8 cellular contexts compared by ENCODE assay signal in the genomic region with DNA sequence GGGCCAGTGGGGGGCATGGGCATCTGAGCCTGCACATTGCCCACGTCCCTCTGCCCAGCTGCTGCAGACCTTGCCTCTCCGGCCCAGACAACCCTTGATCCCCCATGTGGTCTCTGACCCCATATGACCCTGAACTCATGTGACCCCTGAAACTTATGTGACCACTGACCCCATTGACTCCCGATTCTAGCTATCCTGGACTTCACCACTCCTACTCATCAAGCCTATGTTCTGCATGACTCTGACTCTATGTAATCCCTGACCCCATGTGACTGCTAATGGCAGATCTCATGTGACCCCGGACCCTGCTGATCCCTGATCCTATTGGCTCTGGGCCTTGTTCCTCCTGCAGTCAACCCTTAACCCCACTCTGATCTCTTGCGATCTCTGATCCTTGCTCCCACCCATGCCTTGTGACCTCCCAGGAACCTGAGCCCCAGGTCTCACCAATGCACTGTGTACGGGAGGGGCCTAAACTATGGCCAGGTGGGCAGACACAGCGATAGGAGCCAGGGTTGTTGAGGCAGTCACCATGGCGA. TPM values are rescaled to one million over a fixed set of nuclear protein-coding genes. Genes with fewer than 3 reads are reported as not detected.
DNase-seq lines count a peak whose midpoint lies in the region; ATAC-seq, FAIRE-seq and TF ChIP-seq lines count a peak whose summit lies in the region.

No MANE protein-coding gene starts in this region.

- peaks cover 59% of the 10 kb centered on the region for H3K4me1 Mint-ChIP-seq in activated T-helper 1 cell treated with anti-CD3 and anti-CD28 coated beads, Interleukin-12 subunit alpha, Interleukin-12 subunit beta, Interleukin-2, Interleukin-4 antibody, amounts not matched to agents 30 ng/mL and 10 ng/mL and 1 ng/mL, durations not matched to agents 14 hours and 24 hours and 36 hours (ENCODE audit: low read depth)

- no peaks in the 10 kb centered on the region for H3K9me3 Mint-ChIP-seq in activated T-helper 1 cell treated with anti-CD3 and anti-CD28 coated beads, Interleukin-12 subunit alpha, Interleukin-12 subunit beta, Interleukin-2, Interleukin-4 antibody, amounts not matched to agents 30 ng/mL and 10 ng/mL and 1 ng/mL, durations not matched to agents 14 hours and 24 hours and 36 hours

- H3K36me3 ChIP-seq in Loucy (ENCODE audit: insufficient read depth, low read length), result no peaks in the 10 kb centered on the region
- H3K36me3 ChIP-seq in small intestine (ENCODE audit: control insufficient read depth in 2 of 2, insufficient read depth in 2 of 2, low read length in 2 of 2), result peaks cover 0 to under 1% of the 10 kb centered on the region in 2 donors

- TF ChIP-seq CTCF in Loucy (conservative IDR thresholded peaks at IDR 0.05; ENCODE audit: low read length), result no peak; the same call in 1 of the 2 replicates

- H3K4me3 ChIP-seq in Loucy (ENCODE audit: low read length, poor library complexity, severe bottlenecking), result no peak overlapping the region
- no peak overlapping the region for H3K4me3 ChIP-seq in small intestine (ENCODE audit: low read depth in 1 of 2, low read length in 2 of 2)

- H3K9me2 ChIP-seq in Loucy (replicated peaks; ENCODE audit: low read depth, low read length), result no peaks in the 10 kb centered on the region

- no peaks in the 10 kb centered on the region for H3F3A ChIP-seq in Loucy (ENCODE audit: low read depth)

- ATAC-seq in HG03039 (IDR thresholded peaks at IDR 0.05; ENCODE audit: unreplicated experiment), result no peak

- H2AFZ ChIP-seq in Loucy (ENCODE audit: low read length), result no peak overlapping the region

- FAIRE-seq in small intestine (lab: Jason Lieb, UNC), result no peak

- peak overlapping the region; percentile 17 for H3K9ac ChIP-seq in Loucy (ENCODE audit: low read depth, low read length, poor library complexity, severe bottlenecking)

- H3K4me2 ChIP-seq in Loucy (ENCODE audit: low read depth, low read length, poor library complexity, severe bottlenecking), result peak overlapping the region; percentile 59

- H3K27me3 Mint-ChIP-seq in activated T-helper 1 cell treated with anti-CD3 and anti-CD28 coated beads, Interleukin-12 subunit alpha, Interleukin-12 subunit beta, Interleukin-2, Interleukin-4 antibody, amounts not matched to agents 30 ng/mL and 10 ng/mL and 1 ng/mL, durations not matched to agents 14 hours and 24 hours and 36 hours (ENCODE audit: insufficient read depth), result no peaks in the 10 kb centered on the region

- H3K27ac Mint-ChIP-seq in activated T-helper 1 cell treated with anti-CD3 and anti-CD28 coated beads, Interleukin-12 subunit alpha, Interleukin-12 subunit beta, Interleukin-2, Interleukin-4 antibody, amounts not matched to agents 30 ng/mL and 10 ng/mL and 1 ng/mL, durations not matched to agents 14 hours and 24 hours and 36 hours, result peak overlapping the region; percentile 57

- no peaks in the 10 kb centered on the region for H3K79me2 ChIP-seq in Loucy (ENCODE audit: insufficient read depth, low read length)

- H3K27ac ChIP-seq in small intestine (ENCODE audit: low read depth in 1 of 2, low read length in 1 of 2), result no peak overlapping the region

- intact Hi-C loops in activated T-helper 1 cell treated with anti-CD3 and anti-CD28 coated beads, Interleukin-12 subunit alpha, Interleukin-12 subunit beta, Interleukin-2, Interleukin-4 antibody, amounts not matched to agents 30 ng/mL and 10 ng/mL and 1 ng/mL, durations not matched to agents 14 hours and 24 hours and 36 hours (cut with micrococcal nuclease), result no loop called here

- no peaks in the 10 kb centered on the region for H4K20me1 ChIP-seq in Loucy (ENCODE audit: insufficient read depth, low read length, poor library complexity, severe bottlenecking)

- H3K4me1 ChIP-seq in Loucy (ENCODE audit: insufficient read depth, low read length, poor library complexity, severe bottlenecking) (peaks cover 42% of the 10 kb centered on the region), small intestine (ENCODE audit: control insufficient read depth in 2 of 2, insufficient read depth in 1 of 2, low read depth in 1 of 2, low read length in 1 of 2) (no peaks in the 10 kb centered on the region)

- DNase-seq in activated CD8-positive, alpha-beta memory T cell treated with anti-CD3 and anti-CD28 coated beads for 24 hours, result peak; percentile 59
- DNase-seq in activated CD8-positive, alpha-beta memory T cell treated with anti-CD3 and anti-CD28 coated beads, Interleukin-2, amount 50 U/mL, for 48 hours, result no peak
- no peak for DNase-seq in activated T-helper 1 cell treated with anti-CD3 and anti-CD28 coated beads, Interleukin-12 subunit alpha, Interleukin-12 subunit beta, Interleukin-2, Interleukin-4 antibody, amounts not matched to agents 30 ng/mL and 10 ng/mL and 1 ng/mL, durations not matched to agents 14 hours and 24 hours and 36 hours (ENCODE audit: low spot score)
- DNase-seq in small intestine (peak; percentile 53), NCI-H1930 (lab: John Stamatoyannopoulos, UW) (no peak), NCI-H146 (lab: John Stamatoyannopoulos, UW) (no peak)

- peaks cover 28% of the 10 kb centered on the region for H3K36me3 Mint-ChIP-seq in activated T-helper 1 cell treated with anti-CD3 and anti-CD28 coated beads, Interleukin-12 subunit alpha, Interleukin-12 subunit beta, Interleukin-2, Interleukin-4 antibody, amounts not matched to agents 30 ng/mL and 10 ng/mL and 1 ng/mL, durations not matched to agents 14 hours and 24 hours and 36 hours (ENCODE audit: low read depth)

- no peaks in the 10 kb centered on the region for H3K27me3 ChIP-seq in Loucy (ENCODE audit: insufficient read depth, low read length, poor library complexity, severe bottlenecking)
- H3K27me3 ChIP-seq in small intestine (ENCODE audit: control insufficient read depth in 2 of 2, insufficient read depth in 2 of 2, low read length in 2 of 2), result no peaks in the 10 kb centered on the region

- WGBS in small intestine, 3 donors, result 39 to 71% (median 55%) methylated on average over 8 of the region's 8 CpGs

- H3K4me3 Mint-ChIP-seq in activated T-helper 1 cell treated with anti-CD3 and anti-CD28 coated beads, Interleukin-12 subunit alpha, Interleukin-12 subunit beta, Interleukin-2, Interleukin-4 antibody, amounts not matched to agents 30 ng/mL and 10 ng/mL and 1 ng/mL, durations not matched to agents 14 hours and 24 hours and 36 hours, result peak overlapping the region; percentile 42

- no peaks in the 10 kb centered on the region for H3K9me3 ChIP-seq in Loucy (ENCODE audit: insufficient read depth, low read depth, low read length)
- H3K9me3 ChIP-seq in small intestine (ENCODE audit: control insufficient read depth, low read depth), result no peaks in the 10 kb centered on the region

RNA-seq across cellular contexts. Expression of a gene that starts 5.7 kb away (rescaled TPM):
- 97.9 and 103 TPM in 2 replicates for total RNA-seq in activated T-helper 1 cell treated with anti-CD3 and anti-CD28 coated beads, Interleukin-12 subunit alpha, Interleukin-12 subunit beta, Interleukin-2, Interleukin-4 antibody, amounts not matched to agents 30 ng/mL and 10 ng/mL and 1 ng/mL, durations not matched to agents 14 hours and 24 hours and 36 hours
- 10 to 100 TPM in 2 of 3 donors, 1 to 10 TPM in 1; 6.5 to 25.6 (median 17.0) TPM for polyA plus RNA-seq in small intestine

RNA-seq across cellular contexts. Expression of a gene that starts 17.8 kb away (rescaled TPM):
- 94.6 and 96.9 TPM in 2 replicates for total RNA-seq in activated T-helper 1 cell treated with anti-CD3 and anti-CD28 coated beads, Interleukin-12 subunit alpha, Interleukin-12 subunit beta, Interleukin-2, Interleukin-4 antibody, amounts not matched to agents 30 ng/mL and 10 ng/mL and 1 ng/mL, durations not matched to agents 14 hours and 24 hours and 36 hours
- 10 to 100 TPM; 27.7 to 49.2 (median 38.4) TPM for polyA plus RNA-seq in small intestine

RNA-seq across cellular contexts. Expression of a gene that starts 19.9 kb away (rescaled TPM):
- 50.4 and 50.6 TPM in 2 replicates for total RNA-seq in activated T-helper 1 cell treated with anti-CD3 and anti-CD28 coated beads, Interleukin-12 subunit alpha, Interleukin-12 subunit beta, Interleukin-2, Interleukin-4 antibody, amounts not matched to agents 30 ng/mL and 10 ng/mL and 1 ng/mL, durations not matched to agents 14 hours and 24 hours and 36 hours
- polyA plus RNA-seq in small intestine, result 10 to 100 TPM; 30.0 to 39.2 (median 36.7) TPM

RNA-seq across cellular contexts. Expression of a gene that starts 23.4 kb away (rescaled TPM):
- total RNA-seq in activated T-helper 1 cell treated with anti-CD3 and anti-CD28 coated beads, Interleukin-12 subunit alpha, Interleukin-12 subunit beta, Interleukin-2, Interleukin-4 antibody, amounts not matched to agents 30 ng/mL and 10 ng/mL and 1 ng/mL, durations not matched to agents 14 hours and 24 hours and 36 hours, result 168 and 178 TPM in 2 replicates
- polyA plus RNA-seq in small intestine, result 100 to 1,000 TPM in 1 of 3 donors, 10 to 100 TPM in 2; 36.1 to 131 (median 68.4) TPM

RNA-seq across cellular contexts. Expression of a gene that starts 27.6 kb away (rescaled TPM):
- 103 and 109 TPM in 2 replicates for total RNA-seq in activated T-helper 1 cell treated with anti-CD3 and anti-CD28 coated beads, Interleukin-12 subunit alpha, Interleukin-12 subunit beta, Interleukin-2, Interleukin-4 antibody, amounts not matched to agents 30 ng/mL and 10 ng/mL and 1 ng/mL, durations not matched to agents 14 hours and 24 hours and 36 hours
- polyA plus RNA-seq in small intestine, result 10 to 100 TPM; 46.7 to 76.9 (median 74.3) TPM

Comparison
In these comparisons a context has a peak if more than half of its experiments do, and no peak if none do; other contexts are left out.
1. DNase-seq: peak in activated CD8-positive, alpha-beta memory T cell treated with anti-CD3 and anti-CD28 coated beads for 24 hours (single experiment) and small intestine (single experiment); none in activated CD8-positive, alpha-beta memory T cell treated with anti-CD3 and anti-CD28 coated beads, Interleukin-2, amount 50 U/mL, for 48 hours (single experiment), activated T-helper 1 cell treated with anti-CD3 and anti-CD28 coated beads, Interleukin-12 subunit alpha, Interleukin-12 subunit beta, Interleukin-2, Interleukin-4 antibody, amounts not matched to agents 30 ng/mL and 10 ng/mL and 1 ng/mL, durations not matched to agents 14 hours and 24 hours and 36 hours (single experiment), NCI-H1930 (0 of 2) and NCI-H146 (single experiment).